1 cellular context compared by ENCODE assay signal in the genomic region with DNA sequence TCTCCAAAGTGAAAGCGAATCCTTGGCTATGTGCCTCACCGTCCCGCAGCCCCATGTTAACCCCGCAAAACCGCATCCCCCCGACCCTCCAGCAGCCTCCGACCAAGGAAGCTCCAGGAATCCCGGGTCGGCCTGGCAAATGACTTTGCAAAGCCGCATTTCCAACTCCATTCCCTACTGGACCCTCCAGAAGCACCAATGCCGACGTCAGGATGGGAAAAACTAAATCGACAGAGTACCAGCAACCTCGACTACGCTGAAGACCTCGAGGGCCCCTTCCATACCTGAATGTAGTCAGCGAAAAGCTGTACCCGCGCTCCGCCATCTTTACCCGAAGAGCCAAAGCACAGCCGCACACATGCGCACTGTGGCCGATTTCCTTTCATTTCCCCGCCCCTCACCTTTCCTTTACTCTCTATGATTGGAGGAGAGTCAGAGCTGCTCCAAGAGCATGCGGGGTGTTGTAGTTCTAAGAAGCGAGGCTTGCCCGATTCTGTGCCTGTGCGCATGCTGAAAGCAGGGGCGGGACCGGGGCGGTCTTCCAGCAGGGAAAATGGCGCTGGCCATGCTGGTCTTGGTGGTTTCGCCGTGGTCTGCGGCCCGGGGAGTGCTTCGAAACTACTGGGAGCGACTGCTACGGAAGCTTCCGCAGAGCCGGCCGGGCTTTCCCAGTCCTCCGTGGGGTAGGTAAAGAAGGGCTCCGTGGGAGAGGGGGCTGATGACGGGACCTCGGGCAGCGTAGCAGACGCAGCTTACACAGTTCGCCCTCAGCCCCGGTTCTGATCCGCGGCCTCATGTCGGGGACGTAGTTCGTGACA.
A peak's percentile ranks its signal among the peaks of the same experiment; 100 is the strongest.
TF ChIP-seq lines count a peak whose summit lies in the region.

A gene (plus strand): TSS at position 543 of the 818 bp plus-strand sequence. CDS start 11 bp downstream, at position 554.
A gene (minus strand): TSS at position 341 of the 818 bp plus-strand sequence. CDS start 16 bp downstream, at position 325.

TF ChIP-seq in HEK293, 187 proteins besides CTCF, POLR2A, EP300 and RAD21 (continued from another document and continues in another):
- TF ChIP-seq ZNF600 (tag by site-specific recombination; IDR thresholded peaks at IDR 0.05) (no peak), ZNF610 (tag by site-specific recombination; IDR thresholded peaks at IDR 0.05; ENCODE audit: borderline replicate concordance) (peak; percentile 31; the same call in 1 of the 2 replicates), ZNF514 (tag by site-specific recombination; IDR thresholded peaks at IDR 0.05) (no peak), ZNF654 (tag by site-specific recombination; IDR thresholded peaks at IDR 0.05; ENCODE audit: low read depth) (no peak), BCL11A (tag by site-specific recombination; IDR thresholded peaks at IDR 0.05; ENCODE audit: low read depth) (no peak), ZNF629 (tag by site-specific recombination; IDR thresholded peaks at IDR 0.05) (0 out of 2 replicates have a peak, but pooled peaks have one; percentile 34), SETDB1 (IDR thresholded peaks at IDR 0.05; ENCODE audit: insufficient read length, low read length) (no peak), ZNF16 (tag by site-specific recombination; IDR thresholded peaks at IDR 0.05; ENCODE audit: low read depth) (no peak), ZNF544 (tag by site-specific recombination; IDR thresholded peaks at IDR 0.05) (no peak), TRIM28 (IDR thresholded peaks at IDR 0.05; ENCODE audit: borderline replicate concordance, low read length) (no peak), ZBTB8A (tag by site-specific recombination; IDR thresholded peaks at IDR 0.05) (0 out of 2 replicates have a peak, but pooled peaks have one; percentile 14), ZNF221 (tag by site-specific recombination; IDR thresholded peaks at IDR 0.05; ENCODE audit: borderline replicate concordance) (no peak), ZBTB7A (tag by site-specific recombination; IDR thresholded peaks at IDR 0.05; ENCODE audit: low read depth) (no peak), OSR2 (tag by site-specific recombination; IDR thresholded peaks at IDR 0.05) (no peak), ZNF423 (tag by site-specific recombination; IDR thresholded peaks at IDR 0.05) (no peak), ZNF391 (tag by site-specific recombination; IDR thresholded peaks at IDR 0.05; ENCODE audit: borderline replicate concordance, low read depth) (no peak), ZNF785 (tag by site-specific recombination; IDR thresholded peaks at IDR 0.05) (no peak), ZNF501 (tag by site-specific recombination; IDR thresholded peaks at IDR 0.05) (peak; percentile 84), SP7 (tag by site-specific recombination; IDR thresholded peaks at IDR 0.05) (peak; percentile 61; the same call in 1 of the 2 replicates), ZNF24 (tag by site-specific recombination; IDR thresholded peaks at IDR 0.05) (no peak), ZNF132 (tag by site-specific recombination; IDR thresholded peaks at IDR 0.05; ENCODE audit: borderline replicate concordance) (no peak), ZNF558 (tag by site-specific recombination; IDR thresholded peaks at IDR 0.05) (no peak), KLF1 (tag by site-specific recombination; IDR thresholded peaks at IDR 0.05) (peak; percentile 56), KLF7 (tag by site-specific recombination; IDR thresholded peaks at IDR 0.05; ENCODE audit: borderline replicate concordance) (peak; percentile 76; the same call in 1 of the 2 replicates), ZNF843 (tag by site-specific recombination; IDR thresholded peaks at IDR 0.05) (0 out of 2 replicates have a peak, but pooled peaks have one; percentile 16), ZNF266 (tag by site-specific recombination; IDR thresholded peaks at IDR 0.05; ENCODE audit: low read depth) (no peak), BCL11B (tag by site-specific recombination; IDR thresholded peaks at IDR 0.05; ENCODE audit: low read depth) (no peak), YY2 (tag by site-specific recombination; IDR thresholded peaks at IDR 0.05) (peak; percentile 84), ZNF324 (tag by site-specific recombination; IDR thresholded peaks at IDR 0.05) (0 out of 2 replicates have a peak, but pooled peaks have one; percentile 8), KLF16 (tag by site-specific recombination; IDR thresholded peaks at IDR 0.05) (peak; percentile 64; the same call in 1 of the 2 replicates), MYNN (tag by site-specific recombination; IDR thresholded peaks at IDR 0.05; ENCODE audit: borderline replicate concordance) (no peak), PRDM1 (tag by site-specific recombination; IDR thresholded peaks at IDR 0.05) (peak; percentile 91), ZXDB (tag by site-specific recombination; IDR thresholded peaks at IDR 0.05) (peak; percentile 78), ZNF302 (tag by site-specific recombination; IDR thresholded peaks at IDR 0.05; ENCODE audit: low read depth) (no peak), ZNF791 (tag by site-specific recombination; IDR thresholded peaks at IDR 0.05) (no peak), ZNF354C (tag by site-specific recombination; IDR thresholded peaks at IDR 0.05; ENCODE audit: borderline replicate concordance, low read depth) (no peak), ZIC2 (tag by site-specific recombination; IDR thresholded peaks at IDR 0.05) (no peak), ZNF169 (tag by site-specific recombination; IDR thresholded peaks at IDR 0.05) (no peak)
- TF ChIP-seq, protein P1, sequence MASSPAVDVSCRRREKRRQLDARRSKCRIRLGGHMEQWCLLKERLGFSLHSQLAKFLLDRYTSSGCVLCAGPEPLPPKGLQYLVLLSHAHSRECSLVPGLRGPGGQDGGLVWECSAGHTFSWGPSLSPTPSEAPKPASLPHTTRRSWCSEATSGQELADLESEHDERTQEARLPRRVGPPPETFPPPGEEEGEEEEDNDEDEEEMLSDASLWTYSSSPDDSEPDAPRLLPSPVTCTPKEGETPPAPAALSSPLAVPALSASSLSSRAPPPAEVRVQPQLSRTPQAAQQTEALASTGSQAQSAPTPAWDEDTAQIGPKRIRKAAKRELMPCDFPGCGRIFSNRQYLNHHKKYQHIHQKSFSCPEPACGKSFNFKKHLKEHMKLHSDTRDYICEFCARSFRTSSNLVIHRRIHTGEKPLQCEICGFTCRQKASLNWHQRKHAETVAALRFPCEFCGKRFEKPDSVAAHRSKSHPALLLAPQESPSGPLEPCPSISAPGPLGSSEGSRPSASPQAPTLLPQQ (tag by site-specific recombination; IDR thresholded peaks at IDR 0.05), result peak; percentile 21; the same call in 1 of the 2 replicates
- TF ChIP-seq, protein P2, sequence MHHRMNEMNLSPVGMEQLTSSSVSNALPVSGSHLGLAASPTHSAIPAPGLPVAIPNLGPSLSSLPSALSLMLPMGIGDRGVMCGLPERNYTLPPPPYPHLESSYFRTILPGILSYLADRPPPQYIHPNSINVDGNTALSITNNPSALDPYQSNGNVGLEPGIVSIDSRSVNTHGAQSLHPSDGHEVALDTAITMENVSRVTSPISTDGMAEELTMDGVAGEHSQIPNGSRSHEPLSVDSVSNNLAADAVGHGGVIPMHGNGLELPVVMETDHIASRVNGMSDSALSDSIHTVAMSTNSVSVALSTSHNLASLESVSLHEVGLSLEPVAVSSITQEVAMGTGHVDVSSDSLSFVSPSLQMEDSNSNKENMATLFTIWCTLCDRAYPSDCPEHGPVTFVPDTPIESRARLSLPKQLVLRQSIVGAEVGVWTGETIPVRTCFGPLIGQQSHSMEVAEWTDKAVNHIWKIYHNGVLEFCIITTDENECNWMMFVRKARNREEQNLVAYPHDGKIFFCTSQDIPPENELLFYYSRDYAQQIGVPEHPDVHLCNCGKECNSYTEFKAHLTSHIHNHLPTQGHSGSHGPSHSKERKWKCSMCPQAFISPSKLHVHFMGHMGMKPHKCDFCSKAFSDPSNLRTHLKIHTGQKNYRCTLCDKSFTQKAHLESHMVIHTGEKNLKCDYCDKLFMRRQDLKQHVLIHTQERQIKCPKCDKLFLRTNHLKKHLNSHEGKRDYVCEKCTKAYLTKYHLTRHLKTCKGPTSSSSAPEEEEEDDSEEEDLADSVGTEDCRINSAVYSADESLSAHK (tag by site-specific recombination; IDR thresholded peaks at IDR 0.05), result peak; percentile 77
- TF ChIP-seq, protein P3, sequence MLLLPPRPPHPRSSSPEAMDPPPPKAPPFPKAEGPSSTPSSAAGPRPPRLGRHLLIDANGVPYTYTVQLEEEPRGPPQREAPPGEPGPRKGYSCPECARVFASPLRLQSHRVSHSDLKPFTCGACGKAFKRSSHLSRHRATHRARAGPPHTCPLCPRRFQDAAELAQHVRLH (tag by site-specific recombination; IDR thresholded peaks at IDR 0.05), result 0 out of 2 replicates have a peak, but pooled peaks have one; percentile 16
- TF ChIP-seq, protein P4, sequence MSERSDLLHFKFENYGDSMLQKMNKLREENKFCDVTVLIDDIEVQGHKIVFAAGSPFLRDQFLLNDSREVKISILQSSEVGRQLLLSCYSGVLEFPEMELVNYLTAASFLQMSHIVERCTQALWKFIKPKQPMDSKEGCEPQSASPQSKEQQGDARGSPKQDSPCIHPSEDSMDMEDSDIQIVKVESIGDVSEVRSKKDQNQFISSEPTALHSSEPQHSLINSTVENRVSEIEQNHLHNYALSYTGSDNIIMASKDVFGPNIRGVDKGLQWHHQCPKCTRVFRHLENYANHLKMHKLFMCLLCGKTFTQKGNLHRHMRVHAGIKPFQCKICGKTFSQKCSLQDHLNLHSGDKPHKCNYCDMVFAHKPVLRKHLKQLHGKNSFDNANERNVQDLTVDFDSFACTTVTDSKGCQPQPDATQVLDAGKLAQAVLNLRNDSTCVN (tag by site-specific recombination; optimal IDR thresholded peaks at IDR 0.05), result peak; percentile 49
- TF ChIP-seq, protein P5, sequence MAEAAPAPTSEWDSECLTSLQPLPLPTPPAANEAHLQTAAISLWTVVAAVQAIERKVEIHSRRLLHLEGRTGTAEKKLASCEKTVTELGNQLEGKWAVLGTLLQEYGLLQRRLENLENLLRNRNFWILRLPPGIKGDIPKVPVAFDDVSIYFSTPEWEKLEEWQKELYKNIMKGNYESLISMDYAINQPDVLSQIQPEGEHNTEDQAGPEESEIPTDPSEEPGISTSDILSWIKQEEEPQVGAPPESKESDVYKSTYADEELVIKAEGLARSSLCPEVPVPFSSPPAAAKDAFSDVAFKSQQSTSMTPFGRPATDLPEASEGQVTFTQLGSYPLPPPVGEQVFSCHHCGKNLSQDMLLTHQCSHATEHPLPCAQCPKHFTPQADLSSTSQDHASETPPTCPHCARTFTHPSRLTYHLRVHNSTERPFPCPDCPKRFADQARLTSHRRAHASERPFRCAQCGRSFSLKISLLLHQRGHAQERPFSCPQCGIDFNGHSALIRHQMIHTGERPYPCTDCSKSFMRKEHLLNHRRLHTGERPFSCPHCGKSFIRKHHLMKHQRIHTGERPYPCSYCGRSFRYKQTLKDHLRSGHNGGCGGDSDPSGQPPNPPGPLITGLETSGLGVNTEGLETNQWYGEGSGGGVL (tag by site-specific recombination; IDR thresholded peaks at IDR 0.05), result no peak
- TF ChIP-seq, protein P6, sequence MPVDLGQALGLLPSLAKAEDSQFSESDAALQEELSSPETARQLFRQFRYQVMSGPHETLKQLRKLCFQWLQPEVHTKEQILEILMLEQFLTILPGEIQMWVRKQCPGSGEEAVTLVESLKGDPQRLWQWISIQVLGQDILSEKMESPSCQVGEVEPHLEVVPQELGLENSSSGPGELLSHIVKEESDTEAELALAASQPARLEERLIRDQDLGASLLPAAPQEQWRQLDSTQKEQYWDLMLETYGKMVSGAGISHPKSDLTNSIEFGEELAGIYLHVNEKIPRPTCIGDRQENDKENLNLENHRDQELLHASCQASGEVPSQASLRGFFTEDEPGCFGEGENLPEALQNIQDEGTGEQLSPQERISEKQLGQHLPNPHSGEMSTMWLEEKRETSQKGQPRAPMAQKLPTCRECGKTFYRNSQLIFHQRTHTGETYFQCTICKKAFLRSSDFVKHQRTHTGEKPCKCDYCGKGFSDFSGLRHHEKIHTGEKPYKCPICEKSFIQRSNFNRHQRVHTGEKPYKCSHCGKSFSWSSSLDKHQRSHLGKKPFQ (tag by site-specific recombination; IDR thresholded peaks at IDR 0.05), result no peak
- TF ChIP-seq, protein P7, sequence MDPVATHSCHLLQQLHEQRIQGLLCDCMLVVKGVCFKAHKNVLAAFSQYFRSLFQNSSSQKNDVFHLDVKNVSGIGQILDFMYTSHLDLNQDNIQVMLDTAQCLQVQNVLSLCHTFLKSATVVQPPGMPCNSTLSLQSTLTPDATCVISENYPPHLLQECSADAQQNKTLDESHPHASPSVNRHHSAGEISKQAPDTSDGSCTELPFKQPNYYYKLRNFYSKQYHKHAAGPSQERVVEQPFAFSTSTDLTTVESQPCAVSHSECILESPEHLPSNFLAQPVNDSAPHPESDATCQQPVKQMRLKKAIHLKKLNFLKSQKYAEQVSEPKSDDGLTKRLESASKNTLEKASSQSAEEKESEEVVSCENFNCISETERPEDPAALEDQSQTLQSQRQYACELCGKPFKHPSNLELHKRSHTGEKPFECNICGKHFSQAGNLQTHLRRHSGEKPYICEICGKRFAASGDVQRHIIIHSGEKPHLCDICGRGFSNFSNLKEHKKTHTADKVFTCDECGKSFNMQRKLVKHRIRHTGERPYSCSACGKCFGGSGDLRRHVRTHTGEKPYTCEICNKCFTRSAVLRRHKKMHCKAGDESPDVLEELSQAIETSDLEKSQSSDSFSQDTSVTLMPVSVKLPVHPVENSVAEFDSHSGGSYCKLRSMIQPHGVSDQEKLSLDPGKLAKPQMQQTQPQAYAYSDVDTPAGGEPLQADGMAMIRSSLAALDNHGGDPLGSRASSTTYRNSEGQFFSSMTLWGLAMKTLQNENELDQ (tag by site-specific recombination; IDR thresholded peaks at IDR 0.05; ENCODE audit: low read depth), result no peak
- TF ChIP-seq, protein P8, sequence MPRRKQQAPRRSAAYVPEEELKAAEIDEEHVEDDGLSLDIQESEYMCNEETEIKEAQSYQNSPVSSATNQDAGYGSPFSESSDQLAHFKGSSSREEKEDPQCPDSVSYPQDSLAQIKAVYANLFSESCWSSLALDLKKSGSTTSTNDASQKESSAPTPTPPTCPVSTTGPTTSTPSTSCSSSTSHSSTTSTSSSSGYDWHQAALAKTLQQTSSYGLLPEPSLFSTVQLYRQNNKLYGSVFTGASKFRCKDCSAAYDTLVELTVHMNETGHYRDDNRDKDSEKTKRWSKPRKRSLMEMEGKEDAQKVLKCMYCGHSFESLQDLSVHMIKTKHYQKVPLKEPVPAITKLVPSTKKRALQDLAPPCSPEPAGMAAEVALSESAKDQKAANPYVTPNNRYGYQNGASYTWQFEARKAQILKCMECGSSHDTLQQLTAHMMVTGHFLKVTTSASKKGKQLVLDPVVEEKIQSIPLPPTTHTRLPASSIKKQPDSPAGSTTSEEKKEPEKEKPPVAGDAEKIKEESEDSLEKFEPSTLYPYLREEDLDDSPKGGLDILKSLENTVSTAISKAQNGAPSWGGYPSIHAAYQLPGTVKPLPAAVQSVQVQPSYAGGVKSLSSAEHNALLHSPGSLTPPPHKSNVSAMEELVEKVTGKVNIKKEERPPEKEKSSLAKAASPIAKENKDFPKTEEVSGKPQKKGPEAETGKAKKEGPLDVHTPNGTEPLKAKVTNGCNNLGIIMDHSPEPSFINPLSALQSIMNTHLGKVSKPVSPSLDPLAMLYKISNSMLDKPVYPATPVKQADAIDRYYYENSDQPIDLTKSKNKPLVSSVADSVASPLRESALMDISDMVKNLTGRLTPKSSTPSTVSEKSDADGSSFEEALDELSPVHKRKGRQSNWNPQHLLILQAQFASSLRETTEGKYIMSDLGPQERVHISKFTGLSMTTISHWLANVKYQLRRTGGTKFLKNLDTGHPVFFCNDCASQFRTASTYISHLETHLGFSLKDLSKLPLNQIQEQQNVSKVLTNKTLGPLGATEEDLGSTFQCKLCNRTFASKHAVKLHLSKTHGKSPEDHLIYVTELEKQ (tag by site-specific recombination; IDR thresholded peaks at IDR 0.05; ENCODE audit: borderline replicate concordance), result no peak
